ENCODE assay signal across 12 cellular contexts in the genomic region with DNA sequence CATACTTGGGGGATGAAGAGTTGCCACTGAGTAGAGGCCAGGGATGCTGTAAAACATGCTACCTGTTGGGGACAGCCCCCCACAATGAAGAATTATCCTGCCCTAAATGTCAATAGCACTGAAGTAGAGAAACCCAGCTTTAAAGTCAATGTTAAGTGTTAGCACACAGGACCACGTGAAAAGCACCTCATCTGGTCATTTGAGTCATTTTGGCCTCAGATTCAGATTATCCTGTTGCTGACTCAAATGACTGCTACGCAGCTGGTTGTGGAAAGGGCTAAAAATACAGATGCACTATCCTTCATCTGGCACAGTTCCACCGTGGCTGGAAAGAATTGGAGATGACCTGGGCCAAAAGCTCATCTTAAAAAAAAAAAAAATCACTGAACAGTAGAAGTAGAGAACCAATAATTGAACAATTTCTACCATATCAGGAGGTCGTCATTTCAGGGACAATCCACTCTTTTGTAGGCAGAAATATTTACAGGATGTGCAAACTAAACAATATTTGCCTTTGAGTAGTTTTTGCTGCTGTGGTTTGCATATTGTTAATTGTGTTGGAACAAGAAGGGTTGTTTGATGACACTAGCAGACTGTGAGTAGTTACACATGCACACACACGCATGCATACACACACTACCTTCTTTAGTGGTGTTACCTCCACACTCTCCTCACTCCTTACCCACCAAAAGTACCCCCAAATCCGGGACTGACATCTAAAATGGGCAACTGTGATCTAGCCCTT.
A peak's percentile ranks its signal among the peaks of the same experiment; 100 is the strongest.
DNase-seq lines count a peak whose midpoint lies in the region; ATAC-seq and TF ChIP-seq lines count a peak whose summit lies in the region.
"Had no signal": no experiment of that assay in that cellular context is flagged by ENCODE, and none has a peak within 500 bp of the region (broad histone marks: within the 10 kb centered on the region; RNA-seq: fewer than 3 reads in every experiment).

No MANE protein-coding gene starts in this region.

- H3K36me3 ChIP-seq in breast epithelium (no peaks in the 10 kb centered on the region), tibial artery (no peaks in the 10 kb centered on the region), right lobe of liver (no peaks in the 10 kb centered on the region), vagina (no peaks in the 10 kb centered on the region)

- DNase-seq in NCI-H526 (lab: John Stamatoyannopoulos, UW) (peak; percentile 11 to 29), NCI-H526 treated with DMSO at 0.1 percent for 48 hours (lab: John Stamatoyannopoulos, UW) (no peak), breast epithelium (ENCODE audit: low spot score in 2 of 2) (no peak), immature natural killer cell (no peak), tibial artery (peak in 1 of 2 donors; percentile 52), NCI-H1092 treated with DMSO at 0.1 percent for 48 hours (lab: John Stamatoyannopoulos, UW) (no peak), right lobe of liver (no peak), vagina (ENCODE audit: extremely low spot score in 2 of 2) (no peak)
- DNase-seq: 8988T, activated gamma-delta T cell treated with Interleukin-2 at 50 U/mL for 16 hours had no signal

- no peaks in the 10 kb centered on the region for H3K9me3 Mint-ChIP-seq in immature natural killer cell
- H3K9me3 Mint-ChIP-seq: memory B cell, WTC11 had no signal

- WGBS in right lobe of liver (ENCODE audit: insufficient coverage, low coverage, low lambda C conversion rate, missing lambda C conversion rate): 46% methylated on average over 6 of the region's 6 CpGs

- no peaks in the 10 kb centered on the region for H3K27me3 ChIP-seq in breast epithelium
- no peaks in the 10 kb centered on the region for H3K27me3 ChIP-seq in tibial artery
- no peaks in the 10 kb centered on the region for H3K27me3 ChIP-seq in right lobe of liver
- no peaks in the 10 kb centered on the region for H3K27me3 ChIP-seq in vagina

- no peaks in the 10 kb centered on the region for H3K36me3 Mint-ChIP-seq in immature natural killer cell
- H3K36me3 Mint-ChIP-seq: memory B cell, WTC11 had no signal

- H3K27ac ChIP-seq in breast epithelium (peak overlapping the region; percentile 4 to 65), tibial artery (peak overlapping the region; percentile 70 to 71), right lobe of liver (no peak overlapping the region), vagina (no peak overlapping the region)

- peak overlapping the region; percentile 40 to 63 (median 53) for H3K4me3 Mint-ChIP-seq in immature natural killer cell
- H3K4me3 Mint-ChIP-seq: memory B cell, WTC11 had no signal

- H3K4me3 ChIP-seq in breast epithelium (no peak overlapping the region), tibial artery (no peak overlapping the region), right lobe of liver (no peak overlapping the region), vagina (no peak overlapping the region)

- ATAC-seq in right lobe of liver: no peak
- ATAC-seq: WTC11 had no signal

- H3K4me1 ChIP-seq in breast epithelium (no peaks in the 10 kb centered on the region), tibial artery (peaks cover 0 to 36% (median 24%) of the 10 kb centered on the region in 4 donors), right lobe of liver (no peaks in the 10 kb centered on the region), vagina (peaks cover 17% of the 10 kb centered on the region)

- peaks cover 0 to 6% (median 2%) of the 10 kb centered on the region in 3 donors for H3K27me3 Mint-ChIP-seq in immature natural killer cell (ENCODE audit: low read depth in 3 of 3)

- peaks cover 31 to 43% of the 10 kb centered on the region in 2 donors for H3K4me1 Mint-ChIP-seq in immature natural killer cell

- peak overlapping the region; percentile 21 to 82 (median 66) for H3K27ac Mint-ChIP-seq in immature natural killer cell
- H3K27ac Mint-ChIP-seq: memory B cell, WTC11 had no signal

- no peaks in the 10 kb centered on the region for H3K9me3 ChIP-seq in breast epithelium
- no peaks in the 10 kb centered on the region for H3K9me3 ChIP-seq in tibial artery
- H3K9me3 ChIP-seq in right lobe of liver: no peaks in the 10 kb centered on the region
- H3K9me3 ChIP-seq in vagina: no peaks in the 10 kb centered on the region

- TF ChIP-seq CTCF in breast epithelium (IDR thresholded peaks at IDR 0.05): no peak
- no peak for TF ChIP-seq CTCF in tibial artery (IDR thresholded peaks at IDR 0.05)
- no peak for TF ChIP-seq CTCF in right lobe of liver (IDR thresholded peaks at IDR 0.05)
- no peak for TF ChIP-seq CTCF in vagina (IDR thresholded peaks at IDR 0.05)

- TF ChIP-seq POLR2A in breast epithelium (IDR thresholded peaks at IDR 0.05) (no peak), right lobe of liver (IDR thresholded peaks at IDR 0.05) (no peak), vagina (IDR thresholded peaks at IDR 0.05) (no peak)

- intact Hi-C loops in breast epithelium (cut with DNase I; ENCODE audit: low total_unique reads): no loop called here
- intact Hi-C loops in tibial artery (cut with DNase I; ENCODE audit: low total_unique reads): loop anchor here (10.0 kb wide), 2 partner anchors 355 to 565 kb away; partner anchors contain the start of genes MAMDC2 and SMC5
- intact Hi-C loops in right lobe of liver (cut with DNase I): loop anchor here in 1 of 2 donors (5.0 to 10.0 kb wide), 2 partner anchors 115 to 257 kb away; no protein-coding TSS in a partner anchor
- intact Hi-C loops in vagina (cut with DNase I): no loop called here

Comparison
In these comparisons a context has a peak if more than half of its experiments do, and no peak if none do; other contexts are left out.
1. DNase-seq: peak in NCI-H526 (2 of 2); none in NCI-H526 treated with DMSO at 0.1 percent for 48 hours (single experiment), breast epithelium (0 of 2), immature natural killer cell (0 of 3), NCI-H1092 treated with DMSO at 0.1 percent for 48 hours (single experiment), right lobe of liver (0 of 3) and vagina (0 of 2).
2. H3K27ac ChIP-seq: peak in breast epithelium (2 of 2) and tibial artery (2 of 2); none in right lobe of liver (0 of 3) and vagina (single experiment).